Comparison of ENCODE assay signal across 10 cellular contexts in genomic region chr3:14652360-14652907, GRCh38. TPM values are rescaled to one million over a fixed set of nuclear protein-coding genes. Genes with fewer than 3 reads are reported as not detected.
DNase-seq lines count a peak whose midpoint lies in the region; ATAC-seq and TF ChIP-seq lines count a peak whose summit lies in the region.
"Not testable (repeated sequence)": the region's sequence is repeated elsewhere in the genome, so short reads cannot be mapped to it uniquely, and the experiment has no call there.
"Had no signal": no experiment of that assay in that cellular context is flagged by ENCODE, and none has a peak within 500 bp of the region (broad histone marks: within the 10 kb centered on the region; RNA-seq: fewer than 3 reads in every experiment).

No MANE protein-coding gene starts in this region.

- dilution Hi-C loops in mammary epithelial cell (cut with HindIII; ENCODE audit: low sequenced_read_pairs) = not testable (repeated sequence)

- H3K36me3 ChIP-seq in mammary epithelial cell (ENCODE audit: insufficient read depth, low read length) = peaks cover 11% of the 10 kb centered on the region
- peaks cover 4 to 33% of the 10 kb centered on the region in 2 donors for H3K36me3 ChIP-seq in gastroesophageal sphincter
- H3K36me3 ChIP-seq in skeletal muscle satellite cell (ENCODE audit: insufficient read depth, low read length) = peaks cover 23% of the 10 kb centered on the region

- peak overlapping the region; percentile 84 for H3K27ac ChIP-seq in 22Rv1
- peak overlapping the region; percentile 71 for H3K27ac ChIP-seq in mammary epithelial cell (ENCODE audit: insufficient read depth, low read depth, low read length)
- peak overlapping the region; percentile 84 to 93 (median 91) for H3K27ac ChIP-seq in gastroesophageal sphincter

- WGBS in mammary epithelial cell (ENCODE audit: low coverage, missing lambda C conversion rate) = 93% methylated on average over 15 of the region's 21 CpGs
- 77 to 80% methylated on average over 1 to 14 of the region's 21 CpGs for whole genome bisulfite sequencing in gastroesophageal sphincter (ENCODE audit: low coverage in 1 of 2), 2 donors

- TF ChIP-seq POLR2A in gastroesophageal sphincter (IDR thresholded peaks at IDR 0.05) = not testable (repeated sequence)

- BruUV-seq in mammary epithelial cell (replicated peaks; lab: Mats Ljungman, UMichigan) = not testable (repeated sequence)

- CTCF ChIA-PET in mammary epithelial cell (lab: Charles Lee; ENCODE audit: low non-redundant PET) = not testable (repeated sequence)

- H3K27ac Mint-ChIP-seq in activated CD4-positive, alpha-beta T cell treated with anti-CD3 and anti-CD28 coated beads, Interleukin-2, amount 10 ng/mL, durations not matched to agents 24 days and 14 days = peak overlapping the region; percentile 95

- in situ Hi-C loops in mammary epithelial cell (cut with MboI; ENCODE audit: low sequenced_read_pairs in 2 of 2) = not testable (repeated sequence)

- H3K79me2 ChIP-seq in mammary epithelial cell (ENCODE audit: insufficient read depth, low read length) = peaks cover 26% of the 10 kb centered on the region

- H3K4me2 ChIP-seq in mammary epithelial cell (ENCODE audit: insufficient read depth, low read depth, low read length) (peak overlapping the region; percentile 79), skeletal muscle satellite cell (ENCODE audit: low read length) (peak overlapping the region; percentile 85)

- H2AFZ ChIP-seq in mammary epithelial cell (ENCODE audit: low read depth, low read length) = peak overlapping the region; percentile 94

- H3K4me1 ChIP-seq in mammary epithelial cell (ENCODE audit: insufficient read depth, low read length) (peaks cover 14% of the 10 kb centered on the region), gastroesophageal sphincter (peaks cover 13 to 32% (median 19%) of the 10 kb centered on the region in 3 donors), mononuclear cell (ENCODE audit: insufficient read depth, low read length) (peaks cover 34% of the 10 kb centered on the region)
- not testable (repeated sequence) for H3K4me1 ChIP-seq in skeletal muscle satellite cell (ENCODE audit: control insufficient read depth, insufficient read depth, low read length)

- not testable (repeated sequence) for H3K27me3 ChIP-seq in mammary epithelial cell (ENCODE audit: insufficient read depth, low read length); gastroesophageal sphincter; mononuclear cell (ENCODE audit: insufficient read depth, low read length); skeletal muscle satellite cell (ENCODE audit: control insufficient read depth, insufficient read depth, low read length)

- H3K4me1 Mint-ChIP-seq in activated CD4-positive, alpha-beta T cell treated with anti-CD3 and anti-CD28 coated beads, Interleukin-2, amount 10 ng/mL, durations not matched to agents 24 days and 14 days = peaks cover 42% of the 10 kb centered on the region

- TF ChIP-seq CTCF in 22Rv1 (IDR thresholded peaks at IDR 0.05); GM12865 (IDR thresholded peaks at IDR 0.05; ENCODE audit: insufficient read depth, low read depth, low read length, missing control alignments); mammary epithelial cell (conservative IDR thresholded peaks at IDR 0.05 in 1 of 2, IDR thresholded peaks at IDR 0.05 in 1 of 2; ENCODE audit: extremely low read depth in 1 of 2, insufficient read depth in 1 of 2, low read depth in 1 of 2, low read length in 2 of 2); gastroesophageal sphincter (IDR thresholded peaks at IDR 0.05): not testable (repeated sequence)

- peaks cover 41% of the 10 kb centered on the region for H3K36me3 Mint-ChIP-seq in activated CD4-positive, alpha-beta T cell treated with anti-CD3 and anti-CD28 coated beads, Interleukin-2, amount 10 ng/mL, durations not matched to agents 24 days and 14 days (ENCODE audit: low read depth)

- not testable (repeated sequence) for H3K27me3 Mint-ChIP-seq in activated CD4-positive, alpha-beta T cell treated with anti-CD3 and anti-CD28 coated beads, Interleukin-2, amount 10 ng/mL, durations not matched to agents 24 days and 14 days

- DNase-seq in GM12865 (ENCODE audit: low read depth); activated CD4-positive, alpha-beta T cell treated with anti-CD3 and anti-CD28 coated beads, Interleukin-2, amount 10 ng/mL, durations not matched to agents 24 days and 14 days; mammary epithelial cell: not testable (repeated sequence)
- peak; percentile 23 for DNase-seq in MV-4-11 (lab: John Stamatoyannopoulos, UW)

- H3K4me3 ChIP-seq in GM12865 (ENCODE audit: low read depth, low read length) (peak overlapping the region; percentile 82), mammary epithelial cell (replicated peaks in 1 of 3; ENCODE audit: insufficient read depth in 1 of 3, low read depth in 2 of 3, low read length in 3 of 3) (peak overlapping the region; percentile 53 to 86 (median 66)), gastroesophageal sphincter (peak overlapping the region; percentile 77 to 89), mononuclear cell (ENCODE audit: low read length) (peak overlapping the region; percentile 62), skeletal muscle satellite cell (ENCODE audit: low read length) (peak overlapping the region; percentile 83)

- not testable (repeated sequence) for ATAC-seq in gastroesophageal sphincter

- H3K9ac ChIP-seq in mammary epithelial cell (ENCODE audit: insufficient read depth, low read length) (peak overlapping the region; percentile 83), skeletal muscle satellite cell (ENCODE audit: low read depth, low read length) (peak overlapping the region; percentile 93)

- intact Hi-C loops in activated CD4-positive, alpha-beta T cell treated with anti-CD3 and anti-CD28 coated beads, Interleukin-2, amount 10 ng/mL, durations not matched to agents 24 days and 14 days (cut with micrococcal nuclease) = loop anchor here (5.0 to 10.0 kb wide), 3 partner anchors 412 to 1612 kb away; partner anchors contain the start of genes DPH3, MRPS25 and OXNAD1
- intact Hi-C loops in mammary epithelial cell (cut with micrococcal nuclease) = loop anchor here (5.0 kb wide), 1 partner anchor 100 kb away; no protein-coding TSS in a partner anchor

- peak overlapping the region; percentile 100 for H3K4me3 Mint-ChIP-seq in activated CD4-positive, alpha-beta T cell treated with anti-CD3 and anti-CD28 coated beads, Interleukin-2, amount 10 ng/mL, durations not matched to agents 24 days and 14 days

- not testable (repeated sequence) for H3K9me3 Mint-ChIP-seq in activated CD4-positive, alpha-beta T cell treated with anti-CD3 and anti-CD28 coated beads, Interleukin-2, amount 10 ng/mL, durations not matched to agents 24 days and 14 days

- not testable (repeated sequence) for H4K20me1 ChIP-seq in mammary epithelial cell (ENCODE audit: insufficient read depth, low read length)

- H3K9me3 ChIP-seq in mammary epithelial cell (replicated peaks; ENCODE audit: insufficient read depth, low read length); gastroesophageal sphincter; mononuclear cell (ENCODE audit: low read depth, low read length); skeletal muscle satellite cell (replicated peaks; ENCODE audit: low read length): not testable (repeated sequence)

- not testable (repeated sequence) for TF ChIP-seq EP300 in gastroesophageal sphincter (IDR thresholded peaks at IDR 0.05)

RNA-seq across cellular contexts. Expression of gene CCDC174, which starts 0.9 kb away (rescaled TPM):
- total RNA-seq in activated CD4-positive, alpha-beta T cell treated with anti-CD3 and anti-CD28 coated beads, Interleukin-2, amount 10 ng/mL, durations not matched to agents 24 days and 14 days = 16.0 and 16.8 TPM in 2 replicates
- total RNA-seq in mammary epithelial cell = 10 to 100 TPM; 13.5 to 24.9 TPM
- polyA plus RNA-seq in mammary epithelial cell = 5.0 TPM
- polyA minus RNA-seq in mammary epithelial cell = 1.2 TPM
- total RNA-seq in gastroesophageal sphincter = 10 to 100 TPM; 15.8 to 24.0 (median 20.2) TPM
- 37.3 TPM for total RNA-seq in mononuclear cell
- 9.0 and 9.1 TPM in 2 replicates for total RNA-seq in skeletal muscle satellite cell (2012; rRNA removed)

RNA-seq across cellular contexts. Expression of gene C3orf20, which starts 22.5 kb away (rescaled TPM):
- 0.19 and 0.28 TPM in 2 replicates for total RNA-seq in activated CD4-positive, alpha-beta T cell treated with anti-CD3 and anti-CD28 coated beads, Interleukin-2, amount 10 ng/mL, durations not matched to agents 24 days and 14 days
- total RNA-seq in mammary epithelial cell (under 1 TPM; 0.12 to 0.17 TPM), gastroesophageal sphincter (under 1 TPM in 1 of 4 donors, not detected in 3; 0.13 TPM), mononuclear cell (0.21 TPM)
- polyA plus RNA-seq in mammary epithelial cell = not detected
- polyA minus RNA-seq in mammary epithelial cell = not detected
- total RNA-seq in skeletal muscle satellite cell (2012; rRNA removed) = under 0.01 TPM in 1 of 2 replicates, not detected in the other
- total RNA-seq: M059J, SK-MEL-5 had no signal
